Comparison of ENCODE assay signal across 10 cellular contexts in the genomic region with DNA sequence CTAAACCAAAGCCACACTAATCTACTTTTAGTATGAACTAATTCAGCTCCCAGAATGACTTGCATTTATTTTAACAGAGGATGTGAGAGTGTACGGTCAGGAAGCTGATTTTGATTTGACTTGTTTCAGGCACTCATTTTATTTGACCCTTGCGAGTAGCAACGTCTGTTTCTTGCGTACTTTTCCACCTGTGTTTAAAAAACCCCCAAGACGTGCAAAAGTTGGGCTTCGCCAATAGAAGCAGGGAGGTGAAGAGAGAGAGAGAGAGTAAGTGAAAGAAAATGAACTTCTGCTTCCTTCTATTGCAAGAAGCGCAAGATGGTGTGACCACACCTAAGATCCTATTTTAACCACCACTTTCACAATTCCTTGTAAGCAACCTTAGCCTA. TPM values are rescaled to one million over a fixed set of nuclear protein-coding genes. Genes with fewer than 3 reads are reported as not detected.
DNase-seq lines count a peak whose midpoint lies in the region; ATAC-seq and TF ChIP-seq lines count a peak whose summit lies in the region.
"Had no signal": no experiment of that assay in that cellular context is flagged by ENCODE, and none has a peak within 500 bp of the region (broad histone marks: within the 10 kb centered on the region; RNA-seq: fewer than 3 reads in every experiment).

No MANE protein-coding gene starts in this region.

- H3K4me1 ChIP-seq in mucosa of descending colon (ENCODE audit: low read depth) = no peaks in the 10 kb centered on the region

- ATAC-seq in GM19438 (IDR thresholded peaks at IDR 0.05; ENCODE audit: low read depth, unreplicated experiment) = peak; percentile 49
- peak; percentile 42 for ATAC-seq in HG03139 (IDR thresholded peaks at IDR 0.05; ENCODE audit: unreplicated experiment)
- no peak for ATAC-seq in mucosa of descending colon

- intact Hi-C loops in mucosa of descending colon (cut with DNase I, micrococcal nuclease) = no loop called here

- H3K9me3 ChIP-seq in mucosa of descending colon = no peaks in the 10 kb centered on the region

- H3K27me3 Mint-ChIP-seq in T-helper 2 cell treated with Interferon-gamma antibody and Interleukin-4, amounts not matched to agents 5 μg/mL and 100 μg/mL, for 36 hours (ENCODE audit: low read depth) = no peaks in the 10 kb centered on the region

- H3K9me3 Mint-ChIP-seq in T-helper 2 cell treated with Interferon-gamma antibody and Interleukin-4, amounts not matched to agents 5 μg/mL and 100 μg/mL, for 36 hours = peaks cover 7% of the 10 kb centered on the region

- peak overlapping the region; percentile 88 for H3K27ac Mint-ChIP-seq in T-helper 2 cell treated with Interferon-gamma antibody and Interleukin-4, amounts not matched to agents 5 μg/mL and 100 μg/mL, for 36 hours

- H3K36me3 Mint-ChIP-seq in T-helper 2 cell treated with Interferon-gamma antibody and Interleukin-4, amounts not matched to agents 5 μg/mL and 100 μg/mL, for 36 hours (ENCODE audit: low read depth) = no peaks in the 10 kb centered on the region

- peaks cover 19% of the 10 kb centered on the region for H3K4me1 Mint-ChIP-seq in T-helper 2 cell treated with Interferon-gamma antibody and Interleukin-4, amounts not matched to agents 5 μg/mL and 100 μg/mL, for 36 hours (ENCODE audit: low read depth)

- H3K36me3 ChIP-seq in mucosa of descending colon (ENCODE audit: low read depth) = no peaks in the 10 kb centered on the region

- TF ChIP-seq CTCF in mucosa of descending colon (IDR thresholded peaks at IDR 0.05) = no peak

- H3K4me3 ChIP-seq in mucosa of descending colon = no peak overlapping the region
- H3K4me3 ChIP-seq: smooth muscle cell had no signal

- DNase-seq in CD1c-positive myeloid dendritic cell (ENCODE audit: extremely low spot score) (peak; percentile 51), NCI-H345 treated with DMSO at 0.1 percent for 48 hours (lab: John Stamatoyannopoulos, UW; ENCODE audit: unreplicated experiment) (no peak), mucosa of descending colon (no peak)
- peak; percentile 29 for DNase-seq in T-helper 2 cell treated with Interferon-gamma antibody and Interleukin-4, amounts not matched to agents 5 μg/mL and 100 μg/mL, for 36 hours (ENCODE audit: low spot score)
- no peak for DNase-seq in stimulated activated CD4-positive, alpha-beta T cell treated with anti-CD3 and anti-CD28 coated beads, Interleukin-4, amount 100 ng/mL, for 24 hours
- no peak for DNase-seq in stimulated activated CD4-positive, alpha-beta T cell treated with anti-CD3 and anti-CD28 coated beads, Interleukin-2, amount 100 ng/mL, for 48 hours
- DNase-seq: NCI-H2171 treated with DMSO at 0.1 percent for 48 hours had no signal

- peak overlapping the region; percentile 77 for H3K4me3 Mint-ChIP-seq in T-helper 2 cell treated with Interferon-gamma antibody and Interleukin-4, amounts not matched to agents 5 μg/mL and 100 μg/mL, for 36 hours

RNA-seq across cellular contexts. Expression of a gene that starts 6.7 kb away (rescaled TPM):
- total RNA-seq in mucosa of descending colon = 10 to 100 TPM; 15.4 to 23.4 (median 15.7) TPM

RNA-seq across cellular contexts. Expression of a gene that starts 22.8 kb away (rescaled TPM):
- under 1 TPM in 2 of 3 donors, not detected in 1; 0.65 to 0.73 TPM for total RNA-seq in mucosa of descending colon

Comparison
In these comparisons a context has a peak if more than half of its experiments do, and no peak if none do; other contexts are left out.
1. DNase-seq: peak in CD1c-positive myeloid dendritic cell (single experiment) and T-helper 2 cell treated with Interferon-gamma antibody and Interleukin-4, amounts not matched to agents 5 μg/mL and 100 μg/mL, for 36 hours (single experiment); none in stimulated activated CD4-positive, alpha-beta T cell treated with anti-CD3 and anti-CD28 coated beads, Interleukin-4, amount 100 ng/mL, for 24 hours (single experiment), NCI-H345 treated with DMSO at 0.1 percent for 48 hours (single experiment), mucosa of descending colon (0 of 3) and stimulated activated CD4-positive, alpha-beta T cell treated with anti-CD3 and anti-CD28 coated beads, Interleukin-2, amount 100 ng/mL, for 48 hours (0 of 2).